ENCODE assay signal across 9 cellular contexts in genomic region chr2:37231251-37232130, GRCh38. TPM values are rescaled to one million over a fixed set of nuclear protein-coding genes. Genes with fewer than 3 reads are reported as not detected.
DNase-seq lines count a peak whose midpoint lies in the region; ATAC-seq, FAIRE-seq and TF ChIP-seq lines count a peak whose summit lies in the region.
"Had no signal": no experiment of that assay in that cellular context is flagged by ENCODE, and none has a peak within 500 bp of the region (broad histone marks: within the 10 kb centered on the region; RNA-seq: fewer than 3 reads in every experiment).

CEBPZ (minus strand) TSS chr2:37231596; CDS start chr2:37231567, 29 bp downstream.
NDUFAF7 (plus strand) TSS chr2:37231658; CDS start chr2:37231706, 48 bp downstream.

- intact Hi-C loops in activated CD4-positive, alpha-beta T cell treated with anti-CD3 and anti-CD28 coated beads, Interleukin-2, amount 10 ng/mL, durations not matched to agents 24 days and 14 days (cut with micrococcal nuclease) = loop anchor here (1.0 to 10.0 kb wide), 10 partner anchors 13 to 643 kb away; partner anchors contain the start of genes CEBPZOS, GPATCH11, HEATR5B and PRKD3
- intact Hi-C loops in left lung (cut with DNase I) = no loop called here

- H3K36me3 ChIP-seq in BJ (ENCODE audit: control insufficient read depth, insufficient read depth, low read length) (peaks cover 8% of the 10 kb centered on the region; the same call in 1 of the 2 replicates), left lung (peaks cover 0 to 34% of the 10 kb centered on the region in 2 donors)

- no peak within 1 kb of the TSS for H3K4me3 Mint-ChIP-seq in activated CD4-positive, alpha-beta T cell treated with anti-CD3 and anti-CD28 coated beads, Interleukin-2, amount 10 ng/mL, durations not matched to agents 24 days and 14 days

- TF ChIP-seq CTCF in BJ (IDR thresholded peaks at IDR 0.05; ENCODE audit: insufficient read depth, low read depth, low read length) (0 out of 2 replicates have a peak, but pooled peaks have one; percentile 5), left lung (IDR thresholded peaks at IDR 0.05) (no peak)

- peak; percentile 94 for FAIRE-seq in GM19239 (lab: Jason Lieb, UNC)
- FAIRE-seq: endometrium had no signal

- no peaks in the 10 kb centered on the region for H3K9me3 ChIP-seq in left lung

- DNase-seq in BJ (ENCODE audit: low read depth) (peak; percentile 72), GM19239 (ENCODE audit: insufficient read length, low spot score) (peak; percentile 84), NCI-H510A treated with DMSO at 0.1 percent for 48 hours (lab: John Stamatoyannopoulos, UW) (peak; percentile 79), dermis blood vessel endothelial cell (peak; percentile 96), left lung (peak; percentile 93 to 95)
- DNase-seq in activated CD4-positive, alpha-beta T cell treated with anti-CD3 and anti-CD28 coated beads, Interleukin-2, amount 10 ng/mL, durations not matched to agents 24 days and 14 days = peak; percentile 96
- peak; percentile 77 to 88 for DNase-seq in stimulated activated CD4-positive, alpha-beta T cell treated with anti-CD3 and anti-CD28 coated beads, Interleukin-2, amount 100 ng/mL, for 48 hours

- H3K4me1 Mint-ChIP-seq in activated CD4-positive, alpha-beta T cell treated with anti-CD3 and anti-CD28 coated beads, Interleukin-2, amount 10 ng/mL, durations not matched to agents 24 days and 14 days = peaks cover 16% of the 10 kb centered on the region

- H3K36me3 Mint-ChIP-seq in activated CD4-positive, alpha-beta T cell treated with anti-CD3 and anti-CD28 coated beads, Interleukin-2, amount 10 ng/mL, durations not matched to agents 24 days and 14 days (ENCODE audit: low read depth) = peaks cover 38% of the 10 kb centered on the region

- CTCF ChIA-PET in BJ (lab: Yijun Ruan, JAX) = interaction anchor here (1.3 kb wide), 1 partner anchor 62 kb away, joined by 4 read pairs; no protein-coding TSS in a partner anchor

- no peak within 1 kb of the TSS for H3K27ac Mint-ChIP-seq in activated CD4-positive, alpha-beta T cell treated with anti-CD3 and anti-CD28 coated beads, Interleukin-2, amount 10 ng/mL, durations not matched to agents 24 days and 14 days

- peaks cover 18 to 56% of the 10 kb centered on the region in 2 donors for H3K4me1 ChIP-seq in left lung

- H3K4me3 ChIP-seq in BJ (ENCODE audit: low read depth, low read length) = peak within 1 kb of the TSS; percentile 97
- peak within 1 kb of the TSS; percentile 65 to 78 for H3K4me3 ChIP-seq in left lung

- POLR2A ChIA-PET in BJ (lab: Charles Lee) = no interaction called here

- peak within 1 kb of the TSS; percentile 91 to 92 for H3K27ac ChIP-seq in left lung

- ATAC-seq in HG03442 (IDR thresholded peaks at IDR 0.05; ENCODE audit: unreplicated experiment) = peak; percentile 93
- peak; percentile 99 for ATAC-seq in left lung

- no peaks in the 10 kb centered on the region for H3K27me3 Mint-ChIP-seq in activated CD4-positive, alpha-beta T cell treated with anti-CD3 and anti-CD28 coated beads, Interleukin-2, amount 10 ng/mL, durations not matched to agents 24 days and 14 days

- no peaks in the 10 kb centered on the region for H3K9me3 Mint-ChIP-seq in activated CD4-positive, alpha-beta T cell treated with anti-CD3 and anti-CD28 coated beads, Interleukin-2, amount 10 ng/mL, durations not matched to agents 24 days and 14 days

- H3K27me3 ChIP-seq in BJ (ENCODE audit: control insufficient read depth, insufficient read depth, low read length) = no peaks in the 10 kb centered on the region
- H3K27me3 ChIP-seq in left lung = no peaks in the 10 kb centered on the region

RNA-seq across cellular contexts. Expression of gene CEBPZ, which starts in this region (rescaled TPM):
- polyA plus RNA-seq in BJ (2011; rRNA removed) = 3.7 and 9.0 TPM in 2 replicates
- polyA minus RNA-seq in BJ (2011; rRNA and poly(A)+ RNA removed) = 6.0 and 6.9 TPM in 2 replicates
- total RNA-seq in activated CD4-positive, alpha-beta T cell treated with anti-CD3 and anti-CD28 coated beads, Interleukin-2, amount 10 ng/mL, durations not matched to agents 24 days and 14 days = 63.2 and 68.2 TPM in 2 replicates
- total RNA-seq in dermis blood vessel endothelial cell (56.0 and 63.5 TPM in 2 replicates), left lung (10 to 100 TPM; 36.0 to 42.5 TPM)

RNA-seq across cellular contexts. Expression of gene NDUFAF7, which starts in this region (rescaled TPM):
- 9.5 and 17.3 TPM in 2 replicates for polyA plus RNA-seq in BJ (2011; rRNA removed)
- 6.3 and 10.3 TPM in 2 replicates for polyA minus RNA-seq in BJ (2011; rRNA and poly(A)+ RNA removed)
- 24.3 and 28.9 TPM in 2 replicates for total RNA-seq in activated CD4-positive, alpha-beta T cell treated with anti-CD3 and anti-CD28 coated beads, Interleukin-2, amount 10 ng/mL, durations not matched to agents 24 days and 14 days
- 11.3 and 15.7 TPM in 2 replicates for total RNA-seq in dermis blood vessel endothelial cell
- 10 to 100 TPM; 12.3 to 17.4 TPM for total RNA-seq in left lung

Comparison
In these comparisons a context has a peak if more than half of its experiments do, and no peak if none do; other contexts are left out.
1. Peak in every context shown above with its lines: DNase-seq, ATAC-seq, H3K4me3 ChIP-seq and H3K27ac ChIP-seq.